ENCODE assay signal across 18 cellular contexts in the genomic region with DNA sequence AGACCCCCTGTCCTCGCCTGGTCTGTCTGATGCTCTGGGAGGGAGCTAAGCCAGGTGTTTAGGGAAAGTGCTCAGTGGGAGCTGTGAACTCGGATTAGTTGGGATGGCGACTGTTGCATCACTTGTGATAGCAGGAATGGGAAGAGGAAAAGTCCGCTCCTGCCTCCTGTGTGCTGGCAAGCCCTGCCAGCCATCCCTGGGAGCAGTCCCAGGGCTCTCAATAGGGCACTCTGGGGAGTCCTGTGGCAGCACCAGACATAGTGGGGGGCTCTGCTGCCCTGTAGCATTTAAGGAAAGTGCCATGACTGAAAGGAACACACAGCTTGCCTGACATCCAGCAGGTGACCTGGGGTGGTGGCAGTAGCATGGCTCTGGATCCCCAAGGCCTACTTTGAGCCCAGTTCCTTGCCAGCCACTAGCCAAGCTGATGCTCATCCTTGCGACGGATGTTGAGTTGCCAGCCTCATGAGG.
"Had no signal": no experiment of that assay in that cellular context is flagged by ENCODE, and none has a peak within 500 bp of the region (broad histone marks: within the 10 kb centered on the region; RNA-seq: fewer than 3 reads in every experiment).

No MANE protein-coding gene starts in this region.

- H3K9me3 ChIP-seq: adrenal gland, left lung had no signal

- H3K36me3 Mint-ChIP-seq: activated naive CD4-positive, alpha-beta T cell treated with anti-CD3 and anti-CD28 coated beads, Interleukin-2, amount 50 U/mL, for 24 hours; memory B cell had no signal

- H3K27ac ChIP-seq: adrenal gland, cardiac muscle cell, left lung, parathyroid adenoma, skin epidermis, WERI-Rb-1 had no signal

- H3K27ac Mint-ChIP-seq: activated CD4-positive, alpha-beta T cell treated with anti-CD3 and anti-CD28 coated beads, Interleukin-2, amount 10 ng/mL, durations not matched to agents 24 days and 14 days; activated CD8-positive, alpha-beta T cell treated with anti-CD3 and anti-CD28 coated beads, Interleukin-2, amount 10 ng/mL, durations not matched to agents 7 days and 5 days; activated naive CD4-positive, alpha-beta T cell treated with anti-CD3 and anti-CD28 coated beads, Interleukin-2, amount 50 U/mL, for 24 hours; memory B cell; T-helper 1 cell treated with Interleukin-12 subunit alpha and Interleukin-12 subunit beta and Interleukin-4 antibody, amounts not matched to agents 30 μg/mL and 1 μg/mL, for 36 hours had no signal

- H3K27me3 ChIP-seq: adrenal gland, cardiac muscle cell, left lung had no signal

- H3K27me3 Mint-ChIP-seq: activated naive CD4-positive, alpha-beta T cell treated with anti-CD3 and anti-CD28 coated beads, Interleukin-2, amount 50 U/mL, for 24 hours had no signal

- ATAC-seq: activated CD8-positive, alpha-beta T cell treated with anti-CD3 and anti-CD28 coated beads, Interleukin-2, amount 10 ng/mL, durations not matched to agents 7 days and 5 days; esophagus mucosa; left lung had no signal

- H3K4me3 ChIP-seq: adrenal gland, cardiac muscle cell, left lung, skin epidermis had no signal

- FAIRE-seq: colon, islet of Langerhans had no signal

- H3K36me3 ChIP-seq: adrenal gland, left lung, WERI-Rb-1 had no signal

- H3K4me3 Mint-ChIP-seq: activated CD4-positive, alpha-beta T cell treated with anti-CD3 and anti-CD28 coated beads, Interleukin-2, amount 10 ng/mL, durations not matched to agents 24 days and 14 days; activated CD8-positive, alpha-beta T cell treated with anti-CD3 and anti-CD28 coated beads, Interleukin-2, amount 10 ng/mL, durations not matched to agents 7 days and 5 days; activated naive CD4-positive, alpha-beta T cell treated with anti-CD3 and anti-CD28 coated beads, Interleukin-2, amount 50 U/mL, for 24 hours; memory B cell; T-helper 1 cell treated with Interleukin-12 subunit alpha and Interleukin-12 subunit beta and Interleukin-4 antibody, amounts not matched to agents 30 μg/mL and 1 μg/mL, for 36 hours had no signal

- H3K9ac ChIP-seq: parathyroid adenoma had no signal

- DNase-seq: activated CD4-positive, alpha-beta T cell treated with anti-CD3 and anti-CD28 coated beads, Interleukin-2, amount 10 ng/mL, durations not matched to agents 24 days and 14 days; activated CD8-positive, alpha-beta T cell treated with anti-CD3 and anti-CD28 coated beads, Interleukin-2, amount 10 ng/mL, durations not matched to agents 7 days and 5 days; stimulated activated CD4-positive, alpha-beta T cell treated with anti-CD3 and anti-CD28 coated beads, Interleukin-4, amount 100 ng/mL, for 24 hours; stimulated activated naive CD4-positive, alpha-beta T cell; substantia nigra; trophoblast cell had no signal
